Comparison of ENCODE assay signal across 1 cellular context in the genomic region with DNA sequence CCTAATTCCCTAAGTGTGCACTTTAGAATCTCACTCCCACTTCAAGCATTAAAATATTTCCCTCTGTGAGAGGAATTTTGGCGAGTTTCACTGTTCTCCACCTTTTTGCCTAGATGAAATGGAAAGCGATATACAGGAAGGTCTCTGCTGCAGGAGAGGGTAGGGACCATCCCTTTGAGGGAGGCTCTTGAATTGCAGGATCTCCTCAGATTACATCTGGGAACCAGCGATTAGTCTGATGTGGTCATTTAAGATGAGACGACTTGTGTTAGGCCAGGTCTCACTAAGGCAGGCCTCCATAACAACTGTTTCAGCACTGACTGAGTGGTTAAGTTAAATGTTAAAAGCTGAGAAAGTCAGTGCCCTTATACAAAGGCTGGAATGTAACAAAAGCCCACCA.
TF ChIP-seq lines count a peak whose summit lies in the region.

No MANE protein-coding gene starts in this region.

TF ChIP-seq in H1, 55 proteins besides CTCF, POLR2A, EP300 and RAD21 (continued from another document):
- TF ChIP-seq, protein P1, sequence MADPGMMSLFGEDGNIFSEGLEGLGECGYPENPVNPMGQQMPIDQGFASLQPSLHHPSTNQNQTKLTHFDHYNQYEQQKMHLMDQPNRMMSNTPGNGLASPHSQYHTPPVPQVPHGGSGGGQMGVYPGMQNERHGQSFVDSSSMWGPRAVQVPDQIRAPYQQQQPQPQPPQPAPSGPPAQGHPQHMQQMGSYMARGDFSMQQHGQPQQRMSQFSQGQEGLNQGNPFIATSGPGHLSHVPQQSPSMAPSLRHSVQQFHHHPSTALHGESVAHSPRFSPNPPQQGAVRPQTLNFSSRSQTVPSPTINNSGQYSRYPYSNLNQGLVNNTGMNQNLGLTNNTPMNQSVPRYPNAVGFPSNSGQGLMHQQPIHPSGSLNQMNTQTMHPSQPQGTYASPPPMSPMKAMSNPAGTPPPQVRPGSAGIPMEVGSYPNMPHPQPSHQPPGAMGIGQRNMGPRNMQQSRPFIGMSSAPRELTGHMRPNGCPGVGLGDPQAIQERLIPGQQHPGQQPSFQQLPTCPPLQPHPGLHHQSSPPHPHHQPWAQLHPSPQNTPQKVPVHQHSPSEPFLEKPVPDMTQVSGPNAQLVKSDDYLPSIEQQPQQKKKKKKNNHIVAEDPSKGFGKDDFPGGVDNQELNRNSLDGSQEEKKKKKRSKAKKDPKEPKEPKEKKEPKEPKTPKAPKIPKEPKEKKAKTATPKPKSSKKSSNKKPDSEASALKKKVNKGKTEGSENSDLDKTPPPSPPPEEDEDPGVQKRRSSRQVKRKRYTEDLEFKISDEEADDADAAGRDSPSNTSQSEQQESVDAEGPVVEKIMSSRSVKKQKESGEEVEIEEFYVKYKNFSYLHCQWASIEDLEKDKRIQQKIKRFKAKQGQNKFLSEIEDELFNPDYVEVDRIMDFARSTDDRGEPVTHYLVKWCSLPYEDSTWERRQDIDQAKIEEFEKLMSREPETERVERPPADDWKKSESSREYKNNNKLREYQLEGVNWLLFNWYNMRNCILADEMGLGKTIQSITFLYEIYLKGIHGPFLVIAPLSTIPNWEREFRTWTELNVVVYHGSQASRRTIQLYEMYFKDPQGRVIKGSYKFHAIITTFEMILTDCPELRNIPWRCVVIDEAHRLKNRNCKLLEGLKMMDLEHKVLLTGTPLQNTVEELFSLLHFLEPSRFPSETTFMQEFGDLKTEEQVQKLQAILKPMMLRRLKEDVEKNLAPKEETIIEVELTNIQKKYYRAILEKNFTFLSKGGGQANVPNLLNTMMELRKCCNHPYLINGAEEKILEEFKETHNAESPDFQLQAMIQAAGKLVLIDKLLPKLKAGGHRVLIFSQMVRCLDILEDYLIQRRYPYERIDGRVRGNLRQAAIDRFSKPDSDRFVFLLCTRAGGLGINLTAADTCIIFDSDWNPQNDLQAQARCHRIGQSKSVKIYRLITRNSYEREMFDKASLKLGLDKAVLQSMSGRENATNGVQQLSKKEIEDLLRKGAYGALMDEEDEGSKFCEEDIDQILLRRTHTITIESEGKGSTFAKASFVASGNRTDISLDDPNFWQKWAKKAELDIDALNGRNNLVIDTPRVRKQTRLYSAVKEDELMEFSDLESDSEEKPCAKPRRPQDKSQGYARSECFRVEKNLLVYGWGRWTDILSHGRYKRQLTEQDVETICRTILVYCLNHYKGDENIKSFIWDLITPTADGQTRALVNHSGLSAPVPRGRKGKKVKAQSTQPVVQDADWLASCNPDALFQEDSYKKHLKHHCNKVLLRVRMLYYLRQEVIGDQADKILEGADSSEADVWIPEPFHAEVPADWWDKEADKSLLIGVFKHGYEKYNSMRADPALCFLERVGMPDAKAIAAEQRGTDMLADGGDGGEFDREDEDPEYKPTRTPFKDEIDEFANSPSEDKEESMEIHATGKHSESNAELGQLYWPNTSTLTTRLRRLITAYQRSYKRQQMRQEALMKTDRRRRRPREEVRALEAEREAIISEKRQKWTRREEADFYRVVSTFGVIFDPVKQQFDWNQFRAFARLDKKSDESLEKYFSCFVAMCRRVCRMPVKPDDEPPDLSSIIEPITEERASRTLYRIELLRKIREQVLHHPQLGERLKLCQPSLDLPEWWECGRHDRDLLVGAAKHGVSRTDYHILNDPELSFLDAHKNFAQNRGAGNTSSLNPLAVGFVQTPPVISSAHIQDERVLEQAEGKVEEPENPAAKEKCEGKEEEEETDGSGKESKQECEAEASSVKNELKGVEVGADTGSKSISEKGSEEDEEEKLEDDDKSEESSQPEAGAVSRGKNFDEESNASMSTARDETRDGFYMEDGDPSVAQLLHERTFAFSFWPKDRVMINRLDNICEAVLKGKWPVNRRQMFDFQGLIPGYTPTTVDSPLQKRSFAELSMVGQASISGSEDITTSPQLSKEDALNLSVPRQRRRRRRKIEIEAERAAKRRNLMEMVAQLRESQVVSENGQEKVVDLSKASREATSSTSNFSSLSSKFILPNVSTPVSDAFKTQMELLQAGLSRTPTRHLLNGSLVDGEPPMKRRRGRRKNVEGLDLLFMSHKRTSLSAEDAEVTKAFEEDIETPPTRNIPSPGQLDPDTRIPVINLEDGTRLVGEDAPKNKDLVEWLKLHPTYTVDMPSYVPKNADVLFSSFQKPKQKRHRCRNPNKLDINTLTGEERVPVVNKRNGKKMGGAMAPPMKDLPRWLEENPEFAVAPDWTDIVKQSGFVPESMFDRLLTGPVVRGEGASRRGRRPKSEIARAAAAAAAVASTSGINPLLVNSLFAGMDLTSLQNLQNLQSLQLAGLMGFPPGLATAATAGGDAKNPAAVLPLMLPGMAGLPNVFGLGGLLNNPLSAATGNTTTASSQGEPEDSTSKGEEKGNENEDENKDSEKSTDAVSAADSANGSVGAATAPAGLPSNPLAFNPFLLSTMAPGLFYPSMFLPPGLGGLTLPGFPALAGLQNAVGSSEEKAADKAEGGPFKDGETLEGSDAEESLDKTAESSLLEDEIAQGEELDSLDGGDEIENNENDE (IDR thresholded peaks at IDR 0.05; ENCODE audit: insufficient replicate concordance, low read length) = no peak
- TF ChIP-seq NANOG (IDR thresholded peaks at IDR 0.05; ENCODE audit: insufficient read depth, low read depth, low read length, poor library complexity, severe bottlenecking) (no peak), KDM5A (IDR thresholded peaks at IDR 0.05; ENCODE audit: low read length) (no peak), FOSL1 (IDR thresholded peaks at IDR 0.05; ENCODE audit: insufficient read depth, low read depth, low read length) (no peak), SAP30 (IDR thresholded peaks at IDR 0.05; ENCODE audit: insufficient read depth, insufficient replicate concordance, low read length) (no peak), HDAC2 (IDR thresholded peaks at IDR 0.05; ENCODE audit: borderline replicate concordance in 1 of 2, low read depth in 2 of 2, low read length in 2 of 2) (no peak), MAFK (IDR thresholded peaks at IDR 0.05; ENCODE audit: low read depth, low read length) (no peak), TAF1 (IDR thresholded peaks at IDR 0.05; ENCODE audit: low read depth, low read length) (no peak), PHF8 (conservative IDR thresholded peaks at IDR 0.05; ENCODE audit: low read depth, low read length) (no peak), TAF7 (optimal IDR thresholded peaks at IDR 0.05; ENCODE audit: borderline replicate concordance, low read depth, low read length) (no peak), SIN3A (conservative IDR thresholded peaks at IDR 0.05 in 1 of 2, IDR thresholded peaks at IDR 0.05 in 1 of 2; ENCODE audit: low read depth in 1 of 2, low read length in 2 of 2) (no peak), BACH1 (IDR thresholded peaks at IDR 0.05; ENCODE audit: low read length) (no peak), HDAC6 (IDR thresholded peaks at IDR 0.05; ENCODE audit: low read depth, low read length) (no peak), EGR1 (IDR thresholded peaks at IDR 0.05; ENCODE audit: borderline replicate concordance, low read depth, low read length) (no peak), ZNF274 (IDR thresholded peaks at IDR 0.05; ENCODE audit: borderline replicate concordance, extremely low read depth, low read length) (no peak), GTF2F1 (IDR thresholded peaks at IDR 0.05; ENCODE audit: borderline replicate concordance, low read depth, low read length) (no peak), SP1 (IDR thresholded peaks at IDR 0.05; ENCODE audit: low read depth, low read length) (no peak)
